In the genomic region with DNA sequence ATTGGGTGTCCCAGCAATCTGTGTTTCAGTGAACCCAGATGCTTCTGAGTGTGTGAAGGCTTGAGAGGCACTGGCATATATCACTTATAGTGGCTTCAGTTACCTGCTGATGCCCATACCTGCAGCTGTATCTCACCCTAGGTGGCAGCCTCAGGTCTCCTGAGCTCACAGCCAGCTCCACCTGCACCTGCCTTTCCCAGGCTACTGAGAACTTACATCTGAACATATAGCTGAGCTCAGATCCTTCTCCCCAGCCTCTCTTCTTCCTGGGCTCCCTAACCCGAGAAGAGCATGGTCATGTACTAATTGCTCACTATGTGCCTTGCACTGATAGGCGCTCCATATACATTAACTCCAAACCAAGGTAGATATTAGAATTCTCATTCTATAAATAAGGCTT, we compare ENCODE assay signal across 17 cellular contexts.
"Had no signal": no experiment of that assay in that cellular context is flagged by ENCODE, and none has a peak within 500 bp of the region (broad histone marks: within the 10 kb centered on the region; RNA-seq: fewer than 3 reads in every experiment).

No MANE protein-coding gene starts in this region.

- H2AFZ ChIP-seq: hepatocyte had no signal

- H3K4me1 ChIP-seq: foreskin keratinocyte, prostate gland, stomach, thyroid gland, vagina had no signal

- H3K79me2 ChIP-seq: hepatocyte had no signal

- H3K4me3 ChIP-seq: esophagus muscularis mucosa, gastroesophageal sphincter, heart left ventricle, hepatocyte, left lung, prostate gland, right atrium auricular region, sigmoid colon, stomach, thyroid gland, vagina had no signal

- H3K36me3 ChIP-seq: esophagus muscularis mucosa, gastroesophageal sphincter, heart left ventricle, left lung, prostate gland, right atrium auricular region, sigmoid colon, stomach, thyroid gland, vagina had no signal

- H3K27me3 ChIP-seq: esophagus muscularis mucosa, foreskin keratinocyte, gastroesophageal sphincter, heart left ventricle, hepatocyte, left lung, right atrium auricular region, sigmoid colon, thyroid gland, vagina had no signal

- H3K27ac ChIP-seq: esophagus muscularis mucosa, foreskin keratinocyte, gastroesophageal sphincter, heart left ventricle, hepatocyte, left lung, prostate gland, right atrium auricular region, sigmoid colon, stomach, thyroid gland, vagina had no signal

- ATAC-seq: foreskin keratinocyte; naive thymus-derived CD8-positive, alpha-beta T cell; stimulated activated effector memory CD8-positive, alpha-beta T cell treated with anti-CD3 and anti-CD28 coated beads, Interleukin-12 subunit alpha, Interleukin-12 subunit beta, amount 100 ng/mL, for 72 hours had no signal

- H3K4me2 ChIP-seq: hepatocyte had no signal

- H3K9me3 ChIP-seq: esophagus muscularis mucosa, gastroesophageal sphincter, heart left ventricle, left lung, prostate gland, right atrium auricular region, sigmoid colon, stomach, thyroid gland, vagina had no signal

- DNase-seq: effector memory CD4-positive, alpha-beta T cell; kidney; stimulated activated naive CD4-positive, alpha-beta T cell treated with Interleukin-2 at 50 U/mL for 16 hours had no signal
